In the genomic region with DNA sequence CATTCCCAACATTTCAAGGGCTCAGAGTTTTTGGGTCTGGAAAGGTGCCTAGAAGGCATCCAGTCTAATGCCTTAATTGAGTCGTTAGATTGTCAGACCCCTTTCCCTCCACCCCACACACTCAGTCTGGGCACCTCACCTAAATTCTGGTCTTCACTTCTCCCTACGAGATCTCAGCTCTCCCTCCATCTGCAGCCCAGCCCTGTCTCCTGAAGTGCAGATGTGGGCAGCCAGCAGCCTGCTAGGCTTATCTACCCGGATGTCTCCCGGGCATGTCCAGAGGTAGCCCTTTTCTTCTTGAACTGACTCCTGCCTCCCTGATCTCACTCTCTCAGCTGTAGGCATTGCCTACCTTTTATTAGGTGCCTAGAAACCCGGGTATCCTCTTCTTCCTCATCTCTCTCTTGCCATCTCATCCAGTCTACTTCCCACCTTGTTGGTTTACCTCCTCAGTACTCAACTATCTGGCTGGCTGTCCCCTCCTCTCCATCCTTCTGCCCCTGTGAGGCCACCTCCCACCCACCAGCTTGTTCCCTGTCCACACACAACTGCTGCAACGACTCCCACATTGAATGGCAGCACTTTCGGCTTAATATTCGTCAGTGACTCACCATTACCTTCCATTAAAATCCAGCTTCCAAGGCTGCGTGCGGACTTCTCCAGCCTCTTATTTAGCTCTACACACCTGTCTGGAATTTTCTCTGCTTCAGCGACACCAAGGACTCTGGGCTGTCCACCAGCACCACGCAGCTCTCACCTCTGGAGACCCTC, we compare ENCODE assay signal across 3 cellular contexts.
TF ChIP-seq lines count a peak whose summit lies in the region.

No MANE protein-coding gene starts in this region.

TF ChIP-seq in SK-N-SH, 30 proteins besides CTCF, POLR2A, EP300 and RAD21:
- no peak for TF ChIP-seq MXI1 (IDR thresholded peaks at IDR 0.05; ENCODE audit: low read depth, low read length)
- TF ChIP-seq USF2 (IDR thresholded peaks at IDR 0.05; ENCODE audit: borderline replicate concordance, low read depth, low read length) = no peak
- TF ChIP-seq MEF2A (IDR thresholded peaks at IDR 0.05; ENCODE audit: borderline replicate concordance, low read depth) = no peak
- no peak for TF ChIP-seq SMC3 (IDR thresholded peaks at IDR 0.05; ENCODE audit: low read depth, low read length)
- TF ChIP-seq ELF1 (IDR thresholded peaks at IDR 0.05) = no peak
- TF ChIP-seq IRF3 (IDR thresholded peaks at IDR 0.05; ENCODE audit: low read depth, low read length) = no peak

TF ChIP-seq in SK-N-SH treated with all-trans-retinoic acid at 6 μM for 48 hours, 23 proteins besides CTCF, POLR2A, EP300 and RAD21:
- TF ChIP-seq, protein P1, sequence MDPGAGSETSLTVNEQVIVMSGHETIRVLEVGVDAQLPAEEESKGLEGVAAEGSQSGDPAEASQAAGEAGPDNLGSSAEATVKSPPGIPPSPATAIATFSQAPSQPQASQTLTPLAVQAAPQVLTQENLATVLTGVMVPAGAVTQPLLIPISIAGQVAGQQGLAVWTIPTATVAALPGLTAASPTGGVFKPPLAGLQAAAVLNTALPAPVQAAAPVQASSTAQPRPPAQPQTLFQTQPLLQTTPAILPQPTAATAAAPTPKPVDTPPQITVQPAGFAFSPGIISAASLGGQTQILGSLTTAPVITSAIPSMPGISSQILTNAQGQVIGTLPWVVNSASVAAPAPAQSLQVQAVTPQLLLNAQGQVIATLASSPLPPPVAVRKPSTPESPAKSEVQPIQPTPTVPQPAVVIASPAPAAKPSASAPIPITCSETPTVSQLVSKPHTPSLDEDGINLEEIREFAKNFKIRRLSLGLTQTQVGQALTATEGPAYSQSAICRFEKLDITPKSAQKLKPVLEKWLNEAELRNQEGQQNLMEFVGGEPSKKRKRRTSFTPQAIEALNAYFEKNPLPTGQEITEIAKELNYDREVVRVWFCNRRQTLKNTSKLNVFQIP (CRISPR knock-in tag; IDR thresholded peaks at IDR 0.05; ENCODE audit: borderline replicate concordance, low read depth) = no peak
- TF ChIP-seq RARB (CRISPR knock-in tag; IDR thresholded peaks at IDR 0.05) = no peak
- no peak for TF ChIP-seq SNAI2 (CRISPR knock-in tag; IDR thresholded peaks at IDR 0.05)
- no peak for TF ChIP-seq ISL1 (CRISPR knock-in tag; IDR thresholded peaks at IDR 0.05)

TF ChIP-seq in H1, 55 proteins besides CTCF, POLR2A, EP300 and RAD21:
- no peak for TF ChIP-seq CEBPB (IDR thresholded peaks at IDR 0.05; ENCODE audit: low read depth, low read length)
- TF ChIP-seq BCL11A (IDR thresholded peaks at IDR 0.05; ENCODE audit: low read depth in 2 of 2, low read length in 2 of 2) = no peak
- no peak for TF ChIP-seq POLR2AphosphoS5 (IDR thresholded peaks at IDR 0.05; ENCODE audit: low read depth, low read length)
- TF ChIP-seq YY1 (IDR thresholded peaks at IDR 0.05; ENCODE audit: low read depth, low read length) = no peak
- TF ChIP-seq SIRT6 (IDR thresholded peaks at IDR 0.05; ENCODE audit: low read length) = no peak
- no peak for TF ChIP-seq CHD2 (IDR thresholded peaks at IDR 0.05; ENCODE audit: low read length)
- TF ChIP-seq SUZ12 (IDR thresholded peaks at IDR 0.05; ENCODE audit: low read length) = no peak; the same call in 1 of the 2 replicates
